In genomic region chr9:112028242-112029221, GRCh38 we compare ENCODE assay signal across 8 cellular contexts.
DNase-seq lines count a peak whose midpoint lies in the region; ATAC-seq and FAIRE-seq lines count a peak whose summit lies in the region.

No MANE protein-coding gene starts in this region.

- ATAC-seq in HG03135 (IDR thresholded peaks at IDR 0.05; ENCODE audit: unreplicated experiment): peak; percentile 48

- peak; percentile 80 for FAIRE-seq in GM19239 (lab: Jason Lieb, UNC)

- DNase-seq in EH (ENCODE audit: low read depth) (peak; percentile 37), GM19239 (ENCODE audit: insufficient read length, low spot score) (no peak), NCI-H82 treated with DMSO at 0.1 percent for 48 hours (lab: John Stamatoyannopoulos, UW; ENCODE audit: unreplicated experiment) (no peak), DMS153 (lab: John Stamatoyannopoulos, UW) (no peak), NCI-H526 (lab: John Stamatoyannopoulos, UW) (no peak), epidermal melanocyte (ENCODE audit: insufficient read length, low spot score) (no peak)
- DNase-seq in activated T-helper 9 cell treated with anti-CD3 and anti-CD28 coated beads, Interleukin-2, amount 50 U/mL, for 16 hours (ENCODE audit: low read depth): peak; percentile 4

Comparison
In these comparisons a context has a peak if more than half of its experiments do, and no peak if none do; other contexts are left out.
1. DNase-seq: peak in EH (single experiment) and activated T-helper 9 cell treated with anti-CD3 and anti-CD28 coated beads, Interleukin-2, amount 50 U/mL, for 16 hours (single experiment); none in GM19239 (single experiment), NCI-H82 treated with DMSO at 0.1 percent for 48 hours (single experiment), DMS153 (single experiment), NCI-H526 (0 of 2) and epidermal melanocyte (single experiment).